8 cellular contexts compared by ENCODE assay signal in genomic region chr17:21510686-21511367, GRCh38.
A peak's percentile ranks its signal among the peaks of the same experiment; 100 is the strongest.
DNase-seq lines count a peak whose midpoint lies in the region; ATAC-seq and TF ChIP-seq lines count a peak whose summit lies in the region.

No MANE protein-coding gene starts in this region.

- H3K36me3 ChIP-seq in skeletal muscle satellite cell (ENCODE audit: insufficient read depth, low read length) (no peaks in the 10 kb centered on the region), PC-9 (ENCODE audit: low read depth) (no peaks in the 10 kb centered on the region), HAP-1 (replicated peaks) (no peaks in the 10 kb centered on the region)

- no TSS peak for BruUV-seq in PC-9 (replicated peaks; lab: Mats Ljungman, UMichigan)

- no peaks in the 10 kb centered on the region for H3K9me2 ChIP-seq in PC-9 (ENCODE audit: insufficient read depth)

- H3K36me3 Mint-ChIP-seq in activated CD8-positive, alpha-beta T cell treated with anti-CD3 and anti-CD28 coated beads for 36 hours (ENCODE audit: low read depth) = no peaks in the 10 kb centered on the region

- peaks cover 29% of the 10 kb centered on the region for H3K27me3 Mint-ChIP-seq in activated CD8-positive, alpha-beta T cell treated with anti-CD3 and anti-CD28 coated beads for 36 hours

- peaks cover 9% of the 10 kb centered on the region for H3K4me1 Mint-ChIP-seq in activated CD8-positive, alpha-beta T cell treated with anti-CD3 and anti-CD28 coated beads for 36 hours (ENCODE audit: low read depth)

- H3K27ac ChIP-seq in PC-9 = no peak overlapping the region

- in situ Hi-C loops in HAP-1 (cut with MboI; ENCODE audit: low sequenced_read_pairs) = loop anchor here (5.0 kb wide), 1 partner anchor 229 kb away; the partner anchor contains the start of gene MAP2K3

- H3K4me3 Mint-ChIP-seq in activated CD8-positive, alpha-beta T cell treated with anti-CD3 and anti-CD28 coated beads for 36 hours = peak overlapping the region; percentile 66

- H3K4me3 ChIP-seq in iPS-11a (ENCODE audit: low read depth, low read length) (peak overlapping the region; percentile 47), skeletal muscle satellite cell (ENCODE audit: low read length) (peak overlapping the region; percentile 72), PC-9 (no peak overlapping the region), HAP-1 (no peak overlapping the region)

- peak overlapping the region; percentile 78 for H3K9ac ChIP-seq in skeletal muscle satellite cell (ENCODE audit: low read depth, low read length)

- no peak for DNase-seq in HEK293T (ENCODE audit: extremely low spot score)
- no peak for DNase-seq in activated CD8-positive, alpha-beta T cell treated with anti-CD3 and anti-CD28 coated beads for 36 hours
- DNase-seq in PC-9 = no peak
- DNase-seq in retina = no peak
- DNase-seq in HAP-1 (ENCODE audit: low spot score in 2 of 2) = no peak

- TF ChIP-seq CTCF in activated CD8-positive, alpha-beta T cell treated with anti-CD3 and anti-CD28 coated beads for 36 hours (IDR thresholded peaks at IDR 0.05) = no peak
- no peak for TF ChIP-seq CTCF in PC-9 (conservative IDR thresholded peaks at IDR 0.05)

- H3K9me3 ChIP-seq in skeletal muscle satellite cell (replicated peaks; ENCODE audit: low read length) (no peaks in the 10 kb centered on the region), PC-9 (ENCODE audit: insufficient read depth, low read depth) (no peaks in the 10 kb centered on the region), HAP-1 (no peaks in the 10 kb centered on the region)

- no peaks in the 10 kb centered on the region for H3K9me3 Mint-ChIP-seq in activated CD8-positive, alpha-beta T cell treated with anti-CD3 and anti-CD28 coated beads for 36 hours

- no peaks in the 10 kb centered on the region for H4K20me1 ChIP-seq in PC-9 (ENCODE audit: insufficient read depth)

- no peaks in the 10 kb centered on the region for H3K79me2 ChIP-seq in PC-9 (ENCODE audit: low read depth)

- CTCF ChIA-PET in HEK293T (lab: Yijun Ruan, JAX) = interaction anchor here (0.6 to 3.0 kb wide), 7 partner anchors 10 to 1545 kb away, joined by 3 to 27 read pairs (median 3); no protein-coding TSS in a partner anchor
- CTCF ChIA-PET in activated CD8-positive, alpha-beta T cell treated with anti-CD3 and anti-CD28 coated beads for 36 hours (lab: Charles Lee) = interaction anchor here (1.0 to 4.6 kb wide), 10 partner anchors 10 to 411 kb away, joined by 3 to 62 read pairs (median 10); no protein-coding TSS in a partner anchor
- CTCF ChIA-PET in PC-9 (lab: Charles Lee) = interaction anchor here (0.6 to 3.2 kb wide), 5 partner anchors 39 to 392 kb away, joined by 3 to 15 read pairs (median 5); no protein-coding TSS in a partner anchor

- H3K4me2 ChIP-seq in skeletal muscle satellite cell (ENCODE audit: low read length) (peak overlapping the region; percentile 98), PC-9 (no peak overlapping the region)

- no peaks in the 10 kb centered on the region for H3F3A ChIP-seq in PC-9 (ENCODE audit: insufficient read depth, low read depth)

- no peak overlapping the region for H2AFZ ChIP-seq in PC-9

- POLR2A ChIA-PET in HEK293T (lab: Yijun Ruan, JAX) = interaction anchor here (1.3 to 1.6 kb wide), 2 partner anchors 53 to 235 kb away, joined by 9 read pairs; no protein-coding TSS in a partner anchor
- POLR2A ChIA-PET in activated CD8-positive, alpha-beta T cell treated with anti-CD3 and anti-CD28 coated beads for 36 hours (lab: Charles Lee) = interaction anchor here (1.0 kb wide), 1 partner anchor 223 kb away, joined by 3 read pairs; no protein-coding TSS in a partner anchor
- POLR2A ChIA-PET in PC-9 (lab: Charles Lee; ENCODE audit: unreplicated experiment) = no interaction called here

- no peak overlapping the region for H3K27ac Mint-ChIP-seq in activated CD8-positive, alpha-beta T cell treated with anti-CD3 and anti-CD28 coated beads for 36 hours

- H3K4me1 ChIP-seq in skeletal muscle satellite cell (ENCODE audit: control insufficient read depth, insufficient read depth, low read length) = peaks cover 12% of the 10 kb centered on the region
- 0 out of 2 replicates have a peak, but pooled peaks cover 3% of the 10 kb centered on the region for H3K4me1 ChIP-seq in PC-9 (replicated peaks; ENCODE audit: insufficient read depth)
- peaks cover 3% of the 10 kb centered on the region for H3K4me1 ChIP-seq in HAP-1

- H3K27me3 ChIP-seq in skeletal muscle satellite cell (ENCODE audit: control insufficient read depth, insufficient read depth, low read length) (peaks cover 29% of the 10 kb centered on the region), PC-9 (ENCODE audit: insufficient read depth, low read depth) (peaks cover 30% of the 10 kb centered on the region), HAP-1 (ENCODE audit: low read depth) (no peaks in the 10 kb centered on the region)

- intact Hi-C loops in activated CD8-positive, alpha-beta T cell treated with anti-CD3 and anti-CD28 coated beads for 36 hours (cut with micrococcal nuclease) = loop anchor here (5.0 to 10.0 kb wide), 4 partner anchors 54 to 386 kb away; partner anchors contain the start of genes DHRS7B and MAP2K3
- intact Hi-C loops in PC-9 (cut with micrococcal nuclease; ENCODE audit: unreplicated experiment) = loop anchor here (1.0 kb wide), 3 partner anchors 54 to 382 kb away; no protein-coding TSS in a partner anchor

- ATAC-seq in activated CD8-positive, alpha-beta T cell treated with anti-CD3 and anti-CD28 coated beads for 36 hours = peak; percentile 20
- no peak for ATAC-seq in GM21619 (IDR thresholded peaks at IDR 0.05; ENCODE audit: unreplicated experiment)

TF ChIP-seq in HEK293T, 16 proteins besides CTCF, POLR2A, EP300 and RAD21:
- TF ChIP-seq, protein P1, sequence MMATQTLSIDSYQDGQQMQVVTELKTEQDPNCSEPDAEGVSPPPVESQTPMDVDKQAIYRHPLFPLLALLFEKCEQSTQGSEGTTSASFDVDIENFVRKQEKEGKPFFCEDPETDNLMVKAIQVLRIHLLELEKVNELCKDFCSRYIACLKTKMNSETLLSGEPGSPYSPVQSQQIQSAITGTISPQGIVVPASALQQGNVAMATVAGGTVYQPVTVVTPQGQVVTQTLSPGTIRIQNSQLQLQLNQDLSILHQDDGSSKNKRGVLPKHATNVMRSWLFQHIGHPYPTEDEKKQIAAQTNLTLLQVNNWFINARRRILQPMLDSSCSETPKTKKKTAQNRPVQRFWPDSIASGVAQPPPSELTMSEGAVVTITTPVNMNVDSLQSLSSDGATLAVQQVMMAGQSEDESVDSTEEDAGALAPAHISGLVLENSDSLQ (IDR thresholded peaks at IDR 0.05) = peak; percentile 58
- no peak for TF ChIP-seq ARNT (IDR thresholded peaks at IDR 0.05)

Comparison
In these comparisons a context has a peak if more than half of its experiments do, and no peak if none do; other contexts are left out.
1. H3K4me3 ChIP-seq: peak in iPS-11a (single experiment) and skeletal muscle satellite cell (single experiment); none in PC-9 (single experiment) and HAP-1 (single experiment).